ENCODE assay signal across 10 cellular contexts in genomic region chr20:37357481-37358365, GRCh38. TPM values are rescaled to one million over a fixed set of nuclear protein-coding genes. Genes with fewer than 3 reads are reported as not detected.
DNase-seq lines count a peak whose midpoint lies in the region; ATAC-seq and TF ChIP-seq lines count a peak whose summit lies in the region.
"Had no signal": no experiment of that assay in that cellular context is flagged by ENCODE, and none has a peak within 500 bp of the region (broad histone marks: within the 10 kb centered on the region; RNA-seq: fewer than 3 reads in every experiment).

No MANE protein-coding gene starts in this region.

- H3K4me3 Mint-ChIP-seq in chondrocyte (ENCODE audit: unreplicated experiment) (no peak overlapping the region), naive B cell (peak overlapping the region in 1 of 8 donors; percentile 29)

- H3K9me3 Mint-ChIP-seq in chondrocyte (ENCODE audit: low read depth) (no peaks in the 10 kb centered on the region), naive B cell (no peaks in the 10 kb centered on the region)

- H3K4me1 Mint-ChIP-seq in chondrocyte (ENCODE audit: low read depth) = peaks cover 24% of the 10 kb centered on the region
- H3K4me1 Mint-ChIP-seq in naive B cell = peaks cover 24 to 40% (median 37%) of the 10 kb centered on the region in 3 donors

- no peak for TF ChIP-seq CTCF in chondrocyte (IDR thresholded peaks at IDR 0.05)

- no peaks in the 10 kb centered on the region for H3K36me3 Mint-ChIP-seq in chondrocyte (ENCODE audit: low read depth)
- H3K36me3 Mint-ChIP-seq in naive B cell = no peaks in the 10 kb centered on the region

- ATAC-seq in Right ventricle myocardium superior (ENCODE audit: poor library complexity) = peak; percentile 42
- ATAC-seq in naive B cell (ENCODE audit: low read depth in 2 of 2) = peak; percentile 71 to 76
- no peak for ATAC-seq in GM19035 (IDR thresholded peaks at IDR 0.05; ENCODE audit: unreplicated experiment)
- ATAC-seq in GM21529 (IDR thresholded peaks at IDR 0.05; ENCODE audit: unreplicated experiment) = no peak

- DNase-seq in Right ventricle myocardium superior = no peak
- no peak for DNase-seq in cardiac septum (ENCODE audit: low spot score)
- DNase-seq in chondrocyte (ENCODE audit: low spot score) = peak; percentile 40
- no peak for DNase-seq in naive B cell
- DNase-seq in DMS79 treated with DMSO at 0.1 percent for 48 hours (lab: John Stamatoyannopoulos, UW) = no peak
- no peak for DNase-seq in HuH-7.5 (ENCODE audit: low spot score)
- DNase-seq: activated CD8-positive, alpha-beta memory T cell treated with anti-CD3 and anti-CD28 coated beads, Interleukin-2, amount 50 U/mL, for 48 hours; NCI-H2029 had no signal

- H3K27me3 Mint-ChIP-seq in chondrocyte (ENCODE audit: low read depth) = no peaks in the 10 kb centered on the region
- H3K27me3 Mint-ChIP-seq in naive B cell = no peaks in the 10 kb centered on the region

- H3K27ac Mint-ChIP-seq in chondrocyte (ENCODE audit: unreplicated experiment) (no peak overlapping the region), naive B cell (peak overlapping the region in 5 of 6 donors; percentile 45 to 92 (median 72))

- intact Hi-C loops in Right ventricle myocardium superior (cut with DNase I) = no loop called here
- intact Hi-C loops in cardiac septum (cut with DNase I) = no loop called here

RNA-seq across cellular contexts. Expression of gene SRC, which starts 11.8 kb away (rescaled TPM):
- total RNA-seq in Right ventricle myocardium superior (6.7 TPM), cardiac septum (5.0 TPM), chondrocyte (16.0 to 25.7 TPM (median 25.1 TPM) in 3 replicates)
- 1 to 10 TPM in 5 of 6 donors, not detected in 1; 1.2 to 2.3 (median 1.7) TPM for polyA plus RNA-seq in naive B cell (ENCODE audit: low read depth in 6 of 6)

Comparison
In these comparisons a context has a peak if more than half of its experiments do, and no peak if none do; other contexts are left out.
1. ATAC-seq: peak in Right ventricle myocardium superior (single experiment) and naive B cell (2 of 2); none in GM19035 (single experiment) and GM21529 (single experiment).